10 cellular contexts compared by ENCODE assay signal in the genomic region with DNA sequence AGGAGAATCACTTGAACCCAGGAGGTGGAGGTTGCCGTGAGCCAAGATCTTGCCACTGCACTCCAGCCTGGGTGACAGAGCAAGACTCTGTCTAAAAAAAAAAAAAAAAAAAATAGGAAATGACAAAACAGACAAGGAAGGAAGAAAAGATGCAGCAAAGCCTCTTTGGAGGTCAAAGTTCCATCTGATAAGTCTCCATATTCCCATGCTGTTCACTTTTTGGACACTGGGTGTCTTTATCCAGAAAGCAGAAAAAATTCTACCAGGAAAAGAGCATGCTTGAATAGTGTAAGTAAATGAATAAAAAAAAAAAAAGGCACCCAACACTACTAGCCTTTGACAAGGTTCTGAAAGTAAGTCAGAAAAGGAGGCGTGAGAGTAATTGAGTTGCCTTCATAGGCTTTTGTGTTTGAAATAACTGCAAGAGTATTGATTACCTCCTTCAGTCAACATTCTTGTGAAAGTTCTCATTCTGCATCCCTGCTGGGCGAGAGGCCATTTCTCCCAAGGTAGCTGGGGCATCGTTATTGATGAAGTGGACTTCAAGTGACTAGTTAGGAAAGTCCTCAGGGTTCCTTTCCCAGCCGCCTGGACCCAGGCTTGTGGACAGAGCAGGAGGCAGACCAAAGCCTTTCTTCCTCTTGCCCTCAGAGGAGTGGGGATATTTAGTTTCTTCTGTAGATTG.
A peak's percentile ranks its signal among the peaks of the same experiment; 100 is the strongest.
DNase-seq lines count a peak whose midpoint lies in the region; ATAC-seq and TF ChIP-seq lines count a peak whose summit lies in the region.
"Had no signal": no experiment of that assay in that cellular context is flagged by ENCODE, and none has a peak within 500 bp of the region (broad histone marks: within the 10 kb centered on the region; RNA-seq: fewer than 3 reads in every experiment).

No MANE protein-coding gene starts in this region.

- no peak overlapping the region for H3K27ac Mint-ChIP-seq in activated CD8-positive, alpha-beta T cell treated with anti-CD3 and anti-CD28 coated beads, Interleukin-2, amount 10 ng/mL, durations not matched to agents 7 days and 5 days

- no peaks in the 10 kb centered on the region for H3K27me3 ChIP-seq in lower lobe of right lung (ENCODE audit: low read depth)

- no peaks in the 10 kb centered on the region for H3K9me3 ChIP-seq in lower lobe of right lung

- H3K4me3 Mint-ChIP-seq in activated CD8-positive, alpha-beta T cell treated with anti-CD3 and anti-CD28 coated beads, Interleukin-2, amount 10 ng/mL, durations not matched to agents 7 days and 5 days = no peak overlapping the region

- H3K4me3 ChIP-seq in AG09309 (ENCODE audit: control insufficient read depth, low read depth, low read length) (no peak overlapping the region), lower lobe of right lung (no peak overlapping the region)

- CTCF ChIA-PET in activated CD8-positive, alpha-beta T cell treated with anti-CD3 and anti-CD28 coated beads, Interleukin-2, amount 10 ng/mL, durations not matched to agents 7 days and 5 days (lab: Charles Lee) = interaction anchor here (0.9 to 2.1 kb wide), 6 partner anchors 10 to 256 kb away, joined by 3 to 10 read pairs (median 3); partner anchors contain the start of gene CCDC7

- peaks cover 10% of the 10 kb centered on the region for H3K27me3 Mint-ChIP-seq in activated CD8-positive, alpha-beta T cell treated with anti-CD3 and anti-CD28 coated beads, Interleukin-2, amount 10 ng/mL, durations not matched to agents 7 days and 5 days (ENCODE audit: low read depth)

- H3K9me3 Mint-ChIP-seq in activated CD8-positive, alpha-beta T cell treated with anti-CD3 and anti-CD28 coated beads, Interleukin-2, amount 10 ng/mL, durations not matched to agents 7 days and 5 days (ENCODE audit: insufficient read depth) = no peaks in the 10 kb centered on the region

- peaks cover 2% of the 10 kb centered on the region for H3K4me1 Mint-ChIP-seq in activated CD8-positive, alpha-beta T cell treated with anti-CD3 and anti-CD28 coated beads, Interleukin-2, amount 10 ng/mL, durations not matched to agents 7 days and 5 days (ENCODE audit: low read depth)

- no peaks in the 10 kb centered on the region for H3K36me3 Mint-ChIP-seq in activated CD8-positive, alpha-beta T cell treated with anti-CD3 and anti-CD28 coated beads, Interleukin-2, amount 10 ng/mL, durations not matched to agents 7 days and 5 days (ENCODE audit: low read depth)

- peak; percentile 19 for TF ChIP-seq CTCF in AG09309 (IDR thresholded peaks at IDR 0.05; ENCODE audit: control insufficient read depth, insufficient read depth, low read depth, low read length, missing control alignments)
- no peak for TF ChIP-seq CTCF in lower lobe of right lung (IDR thresholded peaks at IDR 0.05)

- intact Hi-C loops in lower lobe of right lung (cut with DNase I) = no loop called here

- H3K4me1 ChIP-seq in lower lobe of right lung = no peaks in the 10 kb centered on the region

- no peak for DNase-seq in AG09309 (ENCODE audit: low read depth)
- DNase-seq in HuH-7 (ENCODE audit: low spot score) = peak; percentile 62
- DNase-seq in amniotic epithelial cell (ENCODE audit: low read depth) = peak; percentile 60
- DNase-seq in lower lobe of right lung = no peak
- no peak for DNase-seq in cerebellum (ENCODE audit: low spot score)
- no peak for DNase-seq in activated CD8-positive, alpha-beta T cell treated with anti-CD3 and anti-CD28 coated beads, Interleukin-2, amount 10 ng/mL, durations not matched to agents 7 days and 5 days
- DNase-seq in T-helper 1 cell = no peak
- DNase-seq: activated effector memory CD4-positive, alpha-beta T cell treated with Interleukin-2 at 50 U/mL for 16 hours; GDM1 had no signal

- ATAC-seq in lower lobe of right lung = peak; percentile 48 to 56
- no peak for ATAC-seq in HG02884 (IDR thresholded peaks at IDR 0.05; ENCODE audit: unreplicated experiment)
- ATAC-seq in activated CD8-positive, alpha-beta T cell treated with anti-CD3 and anti-CD28 coated beads, Interleukin-2, amount 10 ng/mL, durations not matched to agents 7 days and 5 days = no peak

- no peaks in the 10 kb centered on the region for H3K36me3 ChIP-seq in lower lobe of right lung

- POLR2A ChIA-PET in activated CD8-positive, alpha-beta T cell treated with anti-CD3 and anti-CD28 coated beads, Interleukin-2, amount 10 ng/mL, durations not matched to agents 7 days and 5 days (lab: Charles Lee) = no interaction called here

- H3K27ac ChIP-seq in lower lobe of right lung = no peak overlapping the region

Comparison
In these comparisons a context has a peak if more than half of its experiments do, and no peak if none do; other contexts are left out.
1. DNase-seq: peak in HuH-7 (single experiment) and amniotic epithelial cell (single experiment); none in AG09309 (single experiment), lower lobe of right lung (single experiment), cerebellum (single experiment), activated CD8-positive, alpha-beta T cell treated with anti-CD3 and anti-CD28 coated beads, Interleukin-2, amount 10 ng/mL, durations not matched to agents 7 days and 5 days (single experiment) and T-helper 1 cell (0 of 5).
2. ATAC-seq: peak in lower lobe of right lung (2 of 2); none in HG02884 (single experiment) and activated CD8-positive, alpha-beta T cell treated with anti-CD3 and anti-CD28 coated beads, Interleukin-2, amount 10 ng/mL, durations not matched to agents 7 days and 5 days (single experiment).